Comparison of ENCODE assay signal across 8 cellular contexts in genomic region chr7:123367508-123368122, GRCh38.
DNase-seq lines count a peak whose midpoint lies in the region; ATAC-seq and TF ChIP-seq lines count a peak whose summit lies in the region.

No MANE protein-coding gene starts in this region.

- no peak for TF ChIP-seq POLR2A in NB4 (IDR thresholded peaks at IDR 0.05; ENCODE audit: extremely low read depth, insufficient read length)
- no peak for TF ChIP-seq POLR2A in breast epithelium (IDR thresholded peaks at IDR 0.05)

- no peaks in the 10 kb centered on the region for H3K27me3 Mint-ChIP-seq in nephron progenitor cell (ENCODE audit: low read depth, poor library complexity)
- no peaks in the 10 kb centered on the region for H3K27me3 Mint-ChIP-seq in CD4-positive, alpha-beta memory T cell

- H3K27ac Mint-ChIP-seq in nephron progenitor cell = no peak overlapping the region
- no peak overlapping the region for H3K27ac Mint-ChIP-seq in CD4-positive, alpha-beta memory T cell

- no peaks in the 10 kb centered on the region for H3K36me3 Mint-ChIP-seq in nephron progenitor cell (ENCODE audit: low read depth)
- H3K36me3 Mint-ChIP-seq in CD4-positive, alpha-beta memory T cell = no peaks in the 10 kb centered on the region

- H3K27me3 ChIP-seq in A673 (replicated peaks; ENCODE audit: insufficient read depth, low read depth, low read length, poor library complexity) (no peaks in the 10 kb centered on the region), breast epithelium (no peaks in the 10 kb centered on the region)
- no peaks in the 10 kb centered on the region for H3K27me3 ChIP-seq in CD4-positive, alpha-beta memory T cell (ENCODE audit: insufficient read depth, low read length)

- no peaks in the 10 kb centered on the region for H3K4me1 Mint-ChIP-seq in nephron progenitor cell
- no peaks in the 10 kb centered on the region for H3K4me1 Mint-ChIP-seq in CD4-positive, alpha-beta memory T cell

- POLR2A ChIA-PET in A673 (lab: Charles Lee; ENCODE audit: low non-redundant PET) = no interaction called here
- POLR2A ChIA-PET in CD4-positive, alpha-beta memory T cell (lab: Charles Lee; ENCODE audit: partially characterized antibody) = no interaction called here

- H3K36me3 ChIP-seq in A673 (ENCODE audit: insufficient read depth, low read length, poor library complexity, severe bottlenecking) = no peaks in the 10 kb centered on the region
- no peaks in the 10 kb centered on the region for H3K36me3 ChIP-seq in breast epithelium
- H3K36me3 ChIP-seq in CD4-positive, alpha-beta memory T cell (ENCODE audit: insufficient read depth, low read length) = no peaks in the 10 kb centered on the region

- peaks cover 8% of the 10 kb centered on the region for H3K4me1 ChIP-seq in A673 (ENCODE audit: insufficient read depth, low read length, poor library complexity, severe bottlenecking)
- no peaks in the 10 kb centered on the region for H3K4me1 ChIP-seq in breast epithelium
- H3K4me1 ChIP-seq in CD4-positive, alpha-beta memory T cell (ENCODE audit: insufficient read depth, low read length) = no peaks in the 10 kb centered on the region

- peak; percentile 88 for TF ChIP-seq CTCF in A673 (conservative IDR thresholded peaks at IDR 0.05; ENCODE audit: low read depth, low read length)
- TF ChIP-seq CTCF in NB4 (IDR thresholded peaks at IDR 0.05; ENCODE audit: low read depth, low read length) = peak; percentile 67
- TF ChIP-seq CTCF in breast epithelium (IDR thresholded peaks at IDR 0.05) = peak in 2 of 3 donors; percentile 38 to 39
- peak; percentile 83 for TF ChIP-seq CTCF in nephron progenitor cell (IDR thresholded peaks at IDR 0.05)

- CTCF ChIA-PET in A673 (lab: Charles Lee) = interaction anchor here (0.6 to 1.3 kb wide), 5 partner anchors 159 to 835 kb away, joined by 3 to 5 read pairs (median 3); no protein-coding TSS in a partner anchor
- CTCF ChIA-PET in CD4-positive, alpha-beta memory T cell (lab: Charles Lee; ENCODE audit: partially characterized antibody) = no interaction called here

- H3K27ac ChIP-seq in A673 (ENCODE audit: low read depth, low read length, poor library complexity, severe bottlenecking) = no peak overlapping the region
- H3K27ac ChIP-seq in breast epithelium = no peak overlapping the region
- H3K27ac ChIP-seq in CD4-positive, alpha-beta memory T cell (ENCODE audit: low read depth, low read length) = no peak overlapping the region

- intact Hi-C loops in A673 (cut with micrococcal nuclease; ENCODE audit: unreplicated experiment) = loop anchor here (1.0 to 10.0 kb wide), 6 partner anchors 159 to 813 kb away; partner anchors contain the start of gene CADPS2
- intact Hi-C loops in breast epithelium (cut with DNase I; ENCODE audit: low total_unique reads) = no loop called here
- intact Hi-C loops in CD4-positive, alpha-beta memory T cell (cut with micrococcal nuclease) = no loop called here

- H3K9me3 ChIP-seq in A673 (ENCODE audit: low read depth, low read length, poor library complexity, severe bottlenecking) (no peaks in the 10 kb centered on the region), breast epithelium (no peaks in the 10 kb centered on the region)
- H3K9me3 ChIP-seq in CD4-positive, alpha-beta memory T cell (ENCODE audit: control insufficient read depth in 1 of 2, low read length in 2 of 2) = no peaks in the 10 kb centered on the region

- DNase-seq in A673 (ENCODE audit: low spot score) (peak; percentile 76), NB4 (ENCODE audit: low read depth) (peak; percentile 58), breast epithelium (ENCODE audit: low spot score in 2 of 2) (no peak), nephron progenitor cell (peak; percentile 37)
- no peak for DNase-seq in CD4-positive, alpha-beta memory T cell
- DNase-seq in activated CD8-positive, alpha-beta memory T cell treated with anti-CD3 and anti-CD28 coated beads for 24 hours = no peak

- H3K4me3 ChIP-seq in A673 (ENCODE audit: low read depth, low read length, poor library complexity, severe bottlenecking) (no peak overlapping the region), NB4 (ENCODE audit: low read depth, low read length) (no peak overlapping the region), breast epithelium (no peak overlapping the region)
- H3K4me3 ChIP-seq in CD4-positive, alpha-beta memory T cell (ENCODE audit: low read length in 2 of 2) = no peak overlapping the region

- no peaks in the 10 kb centered on the region for H3K9me3 Mint-ChIP-seq in nephron progenitor cell
- no peaks in the 10 kb centered on the region for H3K9me3 Mint-ChIP-seq in CD4-positive, alpha-beta memory T cell

- ATAC-seq in GM18498 (IDR thresholded peaks at IDR 0.05; ENCODE audit: unreplicated experiment) (peak; percentile 91), HG02678 (IDR thresholded peaks at IDR 0.05; ENCODE audit: unreplicated experiment) (peak; percentile 84)

- no peak overlapping the region for H3K4me3 Mint-ChIP-seq in nephron progenitor cell
- no peak overlapping the region for H3K4me3 Mint-ChIP-seq in CD4-positive, alpha-beta memory T cell

- no TSS peak for BruUV-seq in A673 (replicated peaks; lab: Mats Ljungman, UMichigan)

Comparison
In these comparisons a context has a peak if more than half of its experiments do, and no peak if none do; other contexts are left out.
1. DNase-seq: peak in A673 (single experiment), NB4 (single experiment) and nephron progenitor cell (single experiment); none in breast epithelium (0 of 2), CD4-positive, alpha-beta memory T cell (0 of 5) and activated CD8-positive, alpha-beta memory T cell treated with anti-CD3 and anti-CD28 coated beads for 24 hours (single experiment).
2. Peak in every context shown above with its lines, with median percentiles within 50 percentile points of each other: CTCF ChIP-seq.